2 cellular contexts compared by ENCODE assay signal in the genomic region with DNA sequence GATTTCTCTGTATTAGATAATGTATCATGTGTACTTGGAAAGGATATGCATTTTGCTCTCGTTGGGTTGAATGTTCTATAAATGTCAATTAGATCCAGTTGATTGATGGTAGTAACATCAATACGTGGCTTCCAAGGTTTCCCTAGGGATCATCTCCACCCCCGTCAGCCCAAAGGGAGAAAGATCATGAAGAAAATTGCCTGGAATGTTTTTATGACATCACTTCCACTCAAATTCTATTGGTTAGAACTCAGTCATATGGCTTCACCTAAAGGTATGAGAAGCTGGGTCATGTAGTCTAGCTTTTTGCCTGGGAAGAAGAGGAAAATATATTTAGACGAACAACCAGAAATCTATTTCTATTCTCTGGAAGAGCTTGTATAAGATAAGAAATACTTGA.
TF ChIP-seq lines count a peak whose summit lies in the region.

A gene (plus strand): TSS at position 253 of the 400 bp plus-strand sequence. CDS start 6 bp downstream, at position 259.

TF ChIP-seq in GM23338, 12 proteins besides CTCF, POLR2A, EP300 and RAD21 (continued from another document):
- TF ChIP-seq POLR2AphosphoS5 (IDR thresholded peaks at IDR 0.05; ENCODE audit: low read depth), result no peak
TF ChIP-seq in GM23338: peak in this region for 1.

TF ChIP-seq in K562, 482 proteins besides CTCF, POLR2A, EP300 and RAD21 (continued from another document):
- TF ChIP-seq RAD51 (IDR thresholded peaks at IDR 0.05; ENCODE audit: borderline replicate concordance, low read depth) (peak; percentile 14; the same call in 1 of the 2 replicates), YBX1 (IDR thresholded peaks at IDR 0.05) (no peak), TRIM28 (IDR thresholded peaks at IDR 0.05) (no peak), MEF2D (tag; conservative IDR thresholded peaks at IDR 0.05; ENCODE audit: low read depth) (no peak)
- TF ChIP-seq, protein P1, sequence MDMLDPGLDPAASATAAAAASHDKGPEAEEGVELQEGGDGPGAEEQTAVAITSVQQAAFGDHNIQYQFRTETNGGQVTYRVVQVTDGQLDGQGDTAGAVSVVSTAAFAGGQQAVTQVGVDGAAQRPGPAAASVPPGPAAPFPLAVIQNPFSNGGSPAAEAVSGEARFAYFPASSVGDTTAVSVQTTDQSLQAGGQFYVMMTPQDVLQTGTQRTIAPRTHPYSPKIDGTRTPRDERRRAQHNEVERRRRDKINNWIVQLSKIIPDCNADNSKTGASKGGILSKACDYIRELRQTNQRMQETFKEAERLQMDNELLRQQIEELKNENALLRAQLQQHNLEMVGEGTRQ (CRISPR knock-in tag; IDR thresholded peaks at IDR 0.05), result peak; percentile 25; the same call in 1 of the 2 replicates
- TF ChIP-seq, protein P2, sequence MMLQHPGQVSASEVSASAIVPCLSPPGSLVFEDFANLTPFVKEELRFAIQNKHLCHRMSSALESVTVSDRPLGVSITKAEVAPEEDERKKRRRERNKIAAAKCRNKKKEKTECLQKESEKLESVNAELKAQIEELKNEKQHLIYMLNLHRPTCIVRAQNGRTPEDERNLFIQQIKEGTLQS (IDR thresholded peaks at IDR 0.05), result 0 out of 2 replicates have a peak, but pooled peaks have one; percentile 18
- TF ChIP-seq, protein P2 (CRISPR knock-in tag; conservative IDR thresholded peaks at IDR 0.05), result no peak
